In genomic region chr4:105092768-105093167, GRCh38 we compare ENCODE assay signal across 22 cellular contexts. TPM values are rescaled to one million over a fixed set of nuclear protein-coding genes. Genes with fewer than 3 reads are reported as not detected.
DNase-seq lines count a peak whose midpoint lies in the region; ATAC-seq and TF ChIP-seq lines count a peak whose summit lies in the region.
"Had no signal": no experiment of that assay in that cellular context is flagged by ENCODE, and none has a peak within 500 bp of the region (broad histone marks: within the 10 kb centered on the region; RNA-seq: fewer than 3 reads in every experiment).

No MANE protein-coding gene starts in this region.

- no peaks in the 10 kb centered on the region for H3K27me3 ChIP-seq in MM.1S (replicated peaks; ENCODE audit: insufficient read depth, low read length)
- H3K27me3 ChIP-seq: sigmoid colon had no signal

- no peaks in the 10 kb centered on the region for H3K9me2 ChIP-seq in MM.1S (replicated peaks; ENCODE audit: insufficient read depth, low read length)

- POLR2A ChIA-PET in RWPE1 (lab: Yijun Ruan, JAX; ENCODE audit: low non-redundant PET) = no interaction called here

- H3F3A ChIP-seq in MM.1S (ENCODE audit: insufficient read depth, low read length) = no peaks in the 10 kb centered on the region

- H3K27ac Mint-ChIP-seq in immature natural killer cell = no peak overlapping the region
- H3K27ac Mint-ChIP-seq: activated CD8-positive, alpha-beta memory T cell treated with anti-CD3 and anti-CD28 coated beads, Interleukin-2, amount 10 ng/mL, durations not matched to agents 7 days and 5 days; nephron progenitor cell; type B pancreatic cell had no signal

- H3K4me3 ChIP-seq in fibroblast of mammary gland (ENCODE audit: control insufficient read depth, low read depth, low read length) = no peak overlapping the region
- no peak overlapping the region for H3K4me3 ChIP-seq in skeletal muscle cell (ENCODE audit: low read depth, low read length)
- H3K4me3 ChIP-seq in MM.1S (ENCODE audit: low read length) = no peak overlapping the region
- H3K4me3 ChIP-seq: left ventricle myocardium inferior, sigmoid colon had no signal

- no peaks in the 10 kb centered on the region for H3K4me1 ChIP-seq in MM.1S (ENCODE audit: low read length)

- no peaks in the 10 kb centered on the region for H4K20me1 ChIP-seq in MM.1S (ENCODE audit: insufficient read depth, low read length)

- no peak overlapping the region for H3K27ac ChIP-seq in RWPE1
- H3K27ac ChIP-seq in MM.1S (ENCODE audit: low read length) = no peak overlapping the region
- H3K27ac ChIP-seq: 22Rv1, left ventricle myocardium inferior, sigmoid colon had no signal

- no peaks in the 10 kb centered on the region for H3K79me2 ChIP-seq in MM.1S (ENCODE audit: low read length)

- TF ChIP-seq CTCF in RWPE1 (conservative IDR thresholded peaks at IDR 0.05; ENCODE audit: low read depth) (no peak), fibroblast of mammary gland (conservative IDR thresholded peaks at IDR 0.05; ENCODE audit: control insufficient read depth, insufficient read depth, low read depth, low read length) (no peak), MM.1S (IDR thresholded peaks at IDR 0.05; ENCODE audit: low read length) (no peak)

- H3K9me3 Mint-ChIP-seq in immature natural killer cell = peaks cover 12 to 24% (median 18%) of the 10 kb centered on the region in 6 donors

- intact Hi-C loops in sciatic nerve (cut with DNase I) = no loop called here

- H3K4me2 ChIP-seq in MM.1S (ENCODE audit: low read depth, low read length) = no peak overlapping the region

- no peak overlapping the region for H3K4me3 Mint-ChIP-seq in immature natural killer cell
- H3K4me3 Mint-ChIP-seq: activated CD8-positive, alpha-beta memory T cell treated with anti-CD3 and anti-CD28 coated beads, Interleukin-2, amount 10 ng/mL, durations not matched to agents 7 days and 5 days; central memory CD8-positive, alpha-beta T cell; nephron progenitor cell; type B pancreatic cell had no signal

- peaks cover 0 to 7% (median 6%) of the 10 kb centered on the region in 3 donors for H3K36me3 Mint-ChIP-seq in immature natural killer cell
- H3K36me3 Mint-ChIP-seq: activated CD8-positive, alpha-beta memory T cell treated with anti-CD3 and anti-CD28 coated beads, Interleukin-2, amount 10 ng/mL, durations not matched to agents 7 days and 5 days; type B pancreatic cell had no signal

- H3K36me3 ChIP-seq in MM.1S (replicated peaks; ENCODE audit: insufficient read depth, low read length) = no peaks in the 10 kb centered on the region
- H3K36me3 ChIP-seq: left ventricle myocardium inferior, sigmoid colon had no signal

- CTCF ChIA-PET in RWPE1 (lab: Yijun Ruan, JAX) = no interaction called here

- no peak overlapping the region for H3K9ac ChIP-seq in MM.1S (ENCODE audit: low read length)

- no peak for ATAC-seq in sciatic nerve
- ATAC-seq: activated CD8-positive, alpha-beta memory T cell treated with anti-CD3 and anti-CD28 coated beads, Interleukin-2, amount 10 ng/mL, durations not matched to agents 7 days and 5 days had no signal

- DNase-seq in NCI-H446 (lab: John Stamatoyannopoulos, UW) (peak; percentile 5 to 9), NCI-H446 treated with DMSO at 0.1 percent for 48 hours (lab: John Stamatoyannopoulos, UW) (no peak), RWPE1 (ENCODE audit: low spot score) (peak; percentile 22), fibroblast of mammary gland (ENCODE audit: low read depth) (peak; percentile 68), skeletal muscle cell (ENCODE audit: low read depth) (peak; percentile 53), immature natural killer cell (no peak), sciatic nerve (ENCODE audit: low spot score) (no peak), MM.1S (no peak)
- DNase-seq: activated CD4-positive, alpha-beta T cell treated with anti-CD3 and anti-CD28 coated beads for 48 hours; activated CD8-positive, alpha-beta memory T cell treated with anti-CD3 and anti-CD28 coated beads, Interleukin-2, amount 10 ng/mL, durations not matched to agents 7 days and 5 days; activated naive CD4-positive, alpha-beta T cell treated with anti-CD3 and anti-CD28 coated beads, Interleukin-2, amount 50 U/mL, for 16 hours; anterior cingulate cortex; DND-41; effector CD4-positive, alpha-beta T cell; left ventricle myocardium inferior; NCI-H2171; NCI-H774; nephron progenitor cell; sigmoid colon had no signal

- H3K27me3 Mint-ChIP-seq in immature natural killer cell (ENCODE audit: low read depth in 3 of 3) = peaks cover 1 to 10% (median 10%) of the 10 kb centered on the region in 3 donors
- H3K27me3 Mint-ChIP-seq: activated CD8-positive, alpha-beta memory T cell treated with anti-CD3 and anti-CD28 coated beads, Interleukin-2, amount 10 ng/mL, durations not matched to agents 7 days and 5 days; type B pancreatic cell had no signal

- no peak overlapping the region for H2AFZ ChIP-seq in MM.1S (ENCODE audit: low read length)

- no peaks in the 10 kb centered on the region for H3K4me1 Mint-ChIP-seq in immature natural killer cell
- H3K4me1 Mint-ChIP-seq: activated CD8-positive, alpha-beta memory T cell treated with anti-CD3 and anti-CD28 coated beads, Interleukin-2, amount 10 ng/mL, durations not matched to agents 7 days and 5 days; central memory CD8-positive, alpha-beta T cell; nephron progenitor cell had no signal

- H3K9me3 ChIP-seq in MM.1S (replicated peaks; ENCODE audit: insufficient read depth, low read length) = no peaks in the 10 kb centered on the region
- H3K9me3 ChIP-seq: sigmoid colon had no signal

RNA-seq across cellular contexts. Expression of gene TET2, which starts 53.9 kb away (rescaled TPM):
- polyA plus RNA-seq in immature natural killer cell = 10 to 100 TPM; 12.3 to 36.2 (median 15.9) TPM
- 42.0 TPM for total RNA-seq in sciatic nerve

Comparison
In these comparisons a context has a peak if more than half of its experiments do, and no peak if none do; other contexts are left out.
1. DNase-seq: peak in NCI-H446 (2 of 2), RWPE1 (single experiment), fibroblast of mammary gland (single experiment) and skeletal muscle cell (single experiment); none in NCI-H446 treated with DMSO at 0.1 percent for 48 hours (single experiment), immature natural killer cell (0 of 3), sciatic nerve (single experiment) and MM.1S (single experiment).